ENCODE assay signal across 14 cellular contexts in genomic region chr2:105391763-105392662, GRCh38. TPM values are rescaled to one million over a fixed set of nuclear protein-coding genes. Genes with fewer than 3 reads are reported as not detected.
DNase-seq lines count a peak whose midpoint lies in the region; ATAC-seq and TF ChIP-seq lines count a peak whose summit lies in the region.
"Had no signal": no experiment of that assay in that cellular context is flagged by ENCODE, and none has a peak within 500 bp of the region (broad histone marks: within the 10 kb centered on the region; RNA-seq: fewer than 3 reads in every experiment).

No MANE protein-coding gene starts in this region.

- TF ChIP-seq CTCF in breast epithelium (IDR thresholded peaks at IDR 0.05) (no peak), testis (IDR thresholded peaks at IDR 0.05) (no peak)

- POLR2A ChIA-PET in HEK293T (lab: Yijun Ruan, JAX): no interaction called here

- H3K27me3 ChIP-seq in breast epithelium: no peaks in the 10 kb centered on the region
- H3K27me3 ChIP-seq in mesenchymal stem cell (ENCODE audit: control insufficient read depth in 1 of 2, insufficient read depth in 1 of 2, low read length in 2 of 2): no peaks in the 10 kb centered on the region
- H3K27me3 ChIP-seq in testis: no peaks in the 10 kb centered on the region
- H3K27me3 ChIP-seq: suprapubic skin had no signal

- H2AK5ac ChIP-seq in mesenchymal stem cell (ENCODE audit: low read length, severe bottlenecking): peak overlapping the region; percentile 86

- DNase-seq in NCI-H226 (peak; percentile 59), breast epithelium (ENCODE audit: low spot score in 2 of 2) (no peak), mesenchymal stem cell (no peak), testis (peak; percentile 9), HEK293T (ENCODE audit: extremely low spot score) (no peak), iPS-NIHi7 (ENCODE audit: extremely low spot score) (no peak)
- DNase-seq: activated CD4-positive, alpha-beta memory T cell treated with anti-CD3 and anti-CD28 coated beads for 36 hours; activated T-cell treated with anti-CD3 and anti-CD28 coated beads, Interleukin-2, amount 50 U/mL, for 48 hours; HCEC 1CT; NCI-H2081 treated with DMSO at 0.1 percent for 48 hours; NCI-H524 treated with DMSO at 0.1 percent for 48 hours had no signal

- H2BK5ac ChIP-seq in mesenchymal stem cell (ENCODE audit: low read depth, low read length, poor library complexity, severe bottlenecking): peak overlapping the region; percentile 83

- H3K79me1 ChIP-seq in mesenchymal stem cell (replicated peaks; ENCODE audit: low read length, poor library complexity, severe bottlenecking): no peaks in the 10 kb centered on the region

- intact Hi-C loops in breast epithelium (cut with DNase I; ENCODE audit: low total_unique reads) (no loop called here), testis (cut with DNase I; ENCODE audit: low total_unique reads) (no loop called here)

- H3K9ac ChIP-seq in mesenchymal stem cell (ENCODE audit: low read length): peak overlapping the region; percentile 48

- peak overlapping the region in 1 of 2 experiments; percentile 64 for H3K4ac ChIP-seq in mesenchymal stem cell (ENCODE audit: low read depth in 1 of 2, low read length in 2 of 2)

- WGBS in mesenchymal stem cell: 88% methylated on average over 8 of the region's 9 CpGs
- WGBS in testis, 2 donors: 75 to 78% methylated on average over 9 of the region's 9 CpGs

- peaks cover 3 to 13% of the 10 kb centered on the region in 2 donors for H3K4me1 ChIP-seq in breast epithelium
- H3K4me1 ChIP-seq in mesenchymal stem cell (ENCODE audit: control insufficient read depth, insufficient read depth, low read depth, low read length): peaks cover 30% of the 10 kb centered on the region
- peaks cover 15% of the 10 kb centered on the region for H3K4me1 ChIP-seq in testis

- peak overlapping the region; percentile 48 to 61 for H3K27ac ChIP-seq in breast epithelium
- H3K27ac ChIP-seq in mesenchymal stem cell (ENCODE audit: low read length, poor library complexity, severe bottlenecking): peak overlapping the region; percentile 93
- H3K27ac ChIP-seq in testis: peak overlapping the region; percentile 44
- H3K27ac ChIP-seq: suprapubic skin, VCaP had no signal

- CTCF ChIA-PET in HEK293T (lab: Yijun Ruan, JAX): interaction anchor here (0.6 kb wide), 1 partner anchor 50 kb away, joined by 6 read pairs; no protein-coding TSS in a partner anchor

- TF ChIP-seq POLR2A in breast epithelium (IDR thresholded peaks at IDR 0.05) (no peak), testis (IDR thresholded peaks at IDR 0.05) (no peak)

- no peak overlapping the region for H2BK120ac ChIP-seq in mesenchymal stem cell (ENCODE audit: low read depth, low read length)

- peak overlapping the region; percentile 59 for H4K8ac ChIP-seq in mesenchymal stem cell (ENCODE audit: low read length)

- H3K4me3 ChIP-seq in breast epithelium (no peak overlapping the region), mesenchymal stem cell (ENCODE audit: insufficient read depth in 1 of 2, low read depth in 1 of 2, low read length in 2 of 2) (no peak overlapping the region), testis (no peak overlapping the region)
- H3K4me3 ChIP-seq: suprapubic skin had no signal

- no peak overlapping the region for H3K18ac ChIP-seq in mesenchymal stem cell (ENCODE audit: low read depth in 1 of 2, low read length in 2 of 2)

- no peak for ATAC-seq in GM18858 (IDR thresholded peaks at IDR 0.05; ENCODE audit: unreplicated experiment)

- no peaks in the 10 kb centered on the region for H3K36me3 ChIP-seq in breast epithelium
- H3K36me3 ChIP-seq in mesenchymal stem cell (ENCODE audit: control insufficient read depth in 1 of 2, insufficient read depth in 2 of 2, low read depth in 1 of 2, low read length in 2 of 2): peaks cover 39 to 66% of the 10 kb centered on the region in 2 experiments
- H3K36me3 ChIP-seq in testis (ENCODE audit: low read depth, missing control alignments): no peaks in the 10 kb centered on the region
- H3K36me3 ChIP-seq: suprapubic skin had no signal

- H3K4me2 ChIP-seq in mesenchymal stem cell (ENCODE audit: low read length, poor library complexity, severe bottlenecking): peak overlapping the region; percentile 48

- H4K91ac ChIP-seq in mesenchymal stem cell (ENCODE audit: low read length): no peak overlapping the region

- peak overlapping the region in 1 of 2 experiments; percentile 60 for H2BK12ac ChIP-seq in mesenchymal stem cell (ENCODE audit: low read length in 2 of 2)

- no peak overlapping the region for H3K14ac ChIP-seq in mesenchymal stem cell (ENCODE audit: low read length in 2 of 2)

- H3K9me3 ChIP-seq in breast epithelium (no peaks in the 10 kb centered on the region), mesenchymal stem cell (ENCODE audit: control insufficient read depth, low read length) (no peaks in the 10 kb centered on the region), testis (no peaks in the 10 kb centered on the region)
- H3K9me3 ChIP-seq: suprapubic skin had no signal

- no peak overlapping the region for H2AFZ ChIP-seq in mesenchymal stem cell (ENCODE audit: low read depth, low read length)

- H2BK15ac ChIP-seq in mesenchymal stem cell (ENCODE audit: low read depth, poor library complexity, severe bottlenecking): peak overlapping the region; percentile 12

- no peak overlapping the region for H3K23ac ChIP-seq in mesenchymal stem cell (ENCODE audit: low read length in 2 of 2)

TF ChIP-seq in HEK293T, 16 proteins besides CTCF, POLR2A, EP300 and RAD21:
- no peak for TF ChIP-seq ZNF384 (IDR thresholded peaks at IDR 0.05)
- no peak for TF ChIP-seq ELF4 (IDR thresholded peaks at IDR 0.05)
- TF ChIP-seq ARNT (IDR thresholded peaks at IDR 0.05): no peak
- TF ChIP-seq FOXK2 (IDR thresholded peaks at IDR 0.05): no peak
- no peak for TF ChIP-seq NFRKB (IDR thresholded peaks at IDR 0.05)
- no peak for TF ChIP-seq BHLHE40 (IDR thresholded peaks at IDR 0.05; ENCODE audit: borderline replicate concordance)
- TF ChIP-seq CTBP1 (IDR thresholded peaks at IDR 0.05; ENCODE audit: borderline replicate concordance): no peak
- no peak for TF ChIP-seq SP1 (IDR thresholded peaks at IDR 0.05)
- TF ChIP-seq L3MBTL2 (conservative IDR thresholded peaks at IDR 0.05): no peak
TF ChIP-seq in HEK293T: peak in this region for 0.

RNA-seq across cellular contexts. Expression of gene FHL2, which starts 6.8 kb away (rescaled TPM):
- 100 to 1,000 TPM in 1 of 3 donors, 10 to 100 TPM in 2; 20.0 to 128 (median 98.2) TPM for total RNA-seq in breast epithelium
- polyA plus RNA-seq in mesenchymal stem cell (2013, experiment 1 of 2): 258 TPM
- 261 TPM for polyA plus RNA-seq in mesenchymal stem cell (2013, experiment 2 of 2)
- total RNA-seq in testis: 100 to 1,000 TPM in 1 of 2 donors, 10 to 100 TPM in 1; 76.9 to 154 TPM
- 99.3 TPM for polyA plus RNA-seq in testis (ENCODE audit: insufficient read depth, low read depth, low replicate concordance)

RNA-seq across cellular contexts. Expression of gene C2orf49, which starts 54.7 kb away (rescaled TPM):
- total RNA-seq in breast epithelium: 10 to 100 TPM; 20.0 to 31.6 (median 23.0) TPM
- 19.4 TPM for polyA plus RNA-seq in mesenchymal stem cell (2013, experiment 1 of 2)
- polyA plus RNA-seq in mesenchymal stem cell (2013, experiment 2 of 2): 18.0 TPM
- 10 to 100 TPM; 32.6 to 35.4 TPM for total RNA-seq in testis
- 28.5 TPM for polyA plus RNA-seq in testis (ENCODE audit: insufficient read depth, low read depth, low replicate concordance)

Comparison
In these comparisons a context has a peak if more than half of its experiments do, and no peak if none do; other contexts are left out.
1. DNase-seq: peak in NCI-H226 (single experiment) and testis (single experiment); none in breast epithelium (0 of 2), mesenchymal stem cell (single experiment), HEK293T (single experiment) and iPS-NIHi7 (single experiment).
2. Peak in every context shown above with its lines, with median percentiles within 50 percentile points of each other: H3K27ac ChIP-seq.